13 cellular contexts compared by ENCODE assay signal in the genomic region with DNA sequence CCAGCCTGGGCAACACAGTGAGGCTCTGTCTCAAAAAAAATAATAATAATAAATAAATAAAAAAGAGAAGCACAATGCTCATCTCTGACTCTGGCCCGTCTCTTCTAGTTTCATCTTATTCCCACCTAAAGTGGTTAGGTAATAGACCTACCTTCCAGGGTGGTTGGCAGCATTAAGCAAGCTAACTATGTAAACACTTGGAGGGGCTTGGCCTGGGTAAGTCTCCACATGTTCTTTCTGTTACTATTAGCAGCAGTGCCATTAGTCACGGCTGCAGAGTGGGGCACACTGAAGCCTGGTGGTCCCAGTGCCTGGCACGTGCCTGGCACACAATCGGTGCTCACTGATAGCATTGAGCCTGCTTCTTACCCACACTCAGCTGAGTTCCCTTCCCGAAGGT. TPM values are rescaled to one million over a fixed set of nuclear protein-coding genes. Genes with fewer than 3 reads are reported as not detected.
DNase-seq lines count a peak whose midpoint lies in the region; ATAC-seq and TF ChIP-seq lines count a peak whose summit lies in the region.
"Not testable (repeated sequence)": the region's sequence is repeated elsewhere in the genome, so short reads cannot be mapped to it uniquely, and the experiment has no call there.
"Had no signal": no experiment of that assay in that cellular context is flagged by ENCODE, and none has a peak within 500 bp of the region (broad histone marks: within the 10 kb centered on the region; RNA-seq: fewer than 3 reads in every experiment).

No MANE protein-coding gene starts in this region.

- H3K4me1 Mint-ChIP-seq in CD8-positive, alpha-beta T cell (ENCODE audit: low read depth) = peaks cover 40% of the 10 kb centered on the region
- H3K4me1 Mint-ChIP-seq in activated CD8-positive, alpha-beta T cell treated with anti-CD3 and anti-CD28 coated beads for 36 hours (ENCODE audit: low read depth) = peaks cover 34% of the 10 kb centered on the region
- peaks cover 14% of the 10 kb centered on the region for H3K4me1 Mint-ChIP-seq in activated T-cell treated with anti-CD3 and anti-CD28 coated beads, Interleukin-2, amount 50 U/mL, for 24 hours (ENCODE audit: low read depth)
- peaks cover 28% of the 10 kb centered on the region for H3K4me1 Mint-ChIP-seq in activated naive CD8-positive, alpha-beta T cell treated with anti-CD3 and anti-CD28 coated beads for 36 hours
- peaks cover 18% of the 10 kb centered on the region for H3K4me1 Mint-ChIP-seq in central memory CD8-positive, alpha-beta T cell
- H3K4me1 Mint-ChIP-seq in stimulated activated naive CD8-positive, alpha-beta T cell treated with anti-CD3 and anti-CD28 coated beads, Interleukin-15, Interleukin-2, amounts not matched to agents 100 ng/mL and 50 ng/mL, for 24 hours (ENCODE audit: low read depth) = peaks cover 39% of the 10 kb centered on the region

- H3K27me3 ChIP-seq in CD8-positive, alpha-beta T cell (ENCODE audit: insufficient read depth, low read length); lower lobe of right lung (ENCODE audit: low read depth); upper lobe of right lung: not testable (repeated sequence)

- POLR2A ChIA-PET in CD8-positive, alpha-beta T cell (lab: Charles Lee) = interaction anchor here (1.9 kb wide), 1 partner anchor 32 kb away, joined by 6 read pairs; no protein-coding TSS in a partner anchor
- POLR2A ChIA-PET in activated CD8-positive, alpha-beta T cell treated with anti-CD3 and anti-CD28 coated beads for 36 hours (lab: Charles Lee) = interaction anchor here (1.1 to 1.5 kb wide), 2 partner anchors 43 to 48 kb away, joined by 3 to 5 read pairs; no protein-coding TSS in a partner anchor

- intact Hi-C loops in CD8-positive, alpha-beta T cell (cut with DNase I, micrococcal nuclease) = loop anchor here (2.0 to 5.0 kb wide), 2 partner anchors 49 to 50 kb away; no protein-coding TSS in a partner anchor
- intact Hi-C loops in activated CD8-positive, alpha-beta T cell treated with anti-CD3 and anti-CD28 coated beads for 36 hours (cut with micrococcal nuclease); lower lobe of right lung (cut with DNase I); upper lobe of right lung (cut with DNase I): not testable (repeated sequence)

- ATAC-seq in CD8-positive, alpha-beta T cell; activated CD8-positive, alpha-beta T cell treated with anti-CD3 and anti-CD28 coated beads for 36 hours; central memory CD8-positive, alpha-beta T cell (replicated peaks; ENCODE audit: extremely low read depth, poor library complexity, severe bottlenecking): not testable (repeated sequence)
- ATAC-seq in lower lobe of right lung = peak; percentile 52 to 63
- ATAC-seq in upper lobe of right lung = peak; percentile 59

- not testable (repeated sequence) for TF ChIP-seq CTCF in CD8-positive, alpha-beta T cell (IDR thresholded peaks at IDR 0.05); activated CD8-positive, alpha-beta T cell treated with anti-CD3 and anti-CD28 coated beads for 36 hours (IDR thresholded peaks at IDR 0.05); lower lobe of right lung (IDR thresholded peaks at IDR 0.05); upper lobe of right lung (IDR thresholded peaks at IDR 0.05)

- H3K4me1 ChIP-seq in CD8-positive, alpha-beta T cell (ENCODE audit: insufficient read depth, low read length) = peaks cover 12% of the 10 kb centered on the region
- H3K4me1 ChIP-seq in lower lobe of right lung, upper lobe of right lung: not testable (repeated sequence)

- not testable (repeated sequence) for H3K9me3 Mint-ChIP-seq in CD8-positive, alpha-beta T cell; activated CD8-positive, alpha-beta T cell treated with anti-CD3 and anti-CD28 coated beads for 36 hours; activated T-cell treated with anti-CD3 and anti-CD28 coated beads, Interleukin-2, amount 50 U/mL, for 24 hours; activated naive CD8-positive, alpha-beta T cell treated with anti-CD3 and anti-CD28 coated beads for 36 hours; central memory CD8-positive, alpha-beta T cell; stimulated activated naive CD8-positive, alpha-beta T cell treated with anti-CD3 and anti-CD28 coated beads, Interleukin-15, Interleukin-2, amounts not matched to agents 100 ng/mL and 50 ng/mL, for 24 hours

- H3K27ac ChIP-seq in CD8-positive, alpha-beta T cell (ENCODE audit: low read depth, low read length); lower lobe of right lung; upper lobe of right lung: not testable (repeated sequence)

- peaks cover 46% of the 10 kb centered on the region for H3K36me3 Mint-ChIP-seq in CD8-positive, alpha-beta T cell
- H3K36me3 Mint-ChIP-seq in activated CD8-positive, alpha-beta T cell treated with anti-CD3 and anti-CD28 coated beads for 36 hours (ENCODE audit: low read depth) = peaks cover 57% of the 10 kb centered on the region
- peaks cover 29% of the 10 kb centered on the region for H3K36me3 Mint-ChIP-seq in activated T-cell treated with anti-CD3 and anti-CD28 coated beads, Interleukin-2, amount 50 U/mL, for 24 hours (ENCODE audit: low read depth)
- peaks cover 45% of the 10 kb centered on the region for H3K36me3 Mint-ChIP-seq in activated naive CD8-positive, alpha-beta T cell treated with anti-CD3 and anti-CD28 coated beads for 36 hours
- peaks cover 29% of the 10 kb centered on the region for H3K36me3 Mint-ChIP-seq in central memory CD8-positive, alpha-beta T cell (ENCODE audit: insufficient read depth)
- H3K36me3 Mint-ChIP-seq in stimulated activated naive CD8-positive, alpha-beta T cell treated with anti-CD3 and anti-CD28 coated beads, Interleukin-15, Interleukin-2, amounts not matched to agents 100 ng/mL and 50 ng/mL, for 24 hours (ENCODE audit: low read depth) = peaks cover 17% of the 10 kb centered on the region

- DNase-seq in CD8-positive, alpha-beta T cell; activated CD8-positive, alpha-beta T cell treated with anti-CD3 and anti-CD28 coated beads for 36 hours; activated T-cell treated with anti-CD3 and anti-CD28 coated beads, Interleukin-2, amount 50 U/mL, for 24 hours; activated naive CD8-positive, alpha-beta T cell treated with anti-CD3 and anti-CD28 coated beads for 36 hours; central memory CD8-positive, alpha-beta T cell (ENCODE audit: low spot score in 2 of 2); lower lobe of right lung: not testable (repeated sequence)
- DNase-seq in upper lobe of right lung = peak; percentile 43

- peak overlapping the region; percentile 94 for H3K27ac Mint-ChIP-seq in CD8-positive, alpha-beta T cell
- H3K27ac Mint-ChIP-seq in activated CD8-positive, alpha-beta T cell treated with anti-CD3 and anti-CD28 coated beads for 36 hours = peak overlapping the region; percentile 92
- H3K27ac Mint-ChIP-seq in activated T-cell treated with anti-CD3 and anti-CD28 coated beads, Interleukin-2, amount 50 U/mL, for 24 hours = peak overlapping the region; percentile 78
- peak overlapping the region; percentile 86 for H3K27ac Mint-ChIP-seq in activated naive CD8-positive, alpha-beta T cell treated with anti-CD3 and anti-CD28 coated beads for 36 hours
- H3K27ac Mint-ChIP-seq in central memory CD8-positive, alpha-beta T cell (ENCODE audit: low read depth) = peak overlapping the region; percentile 77
- H3K27ac Mint-ChIP-seq in stimulated activated naive CD8-positive, alpha-beta T cell treated with anti-CD3 and anti-CD28 coated beads, Interleukin-15, Interleukin-2, amounts not matched to agents 100 ng/mL and 50 ng/mL, for 24 hours = peak overlapping the region; percentile 81

- H3K36me3 ChIP-seq in CD8-positive, alpha-beta T cell (ENCODE audit: insufficient read depth, low read length); lower lobe of right lung; upper lobe of right lung: not testable (repeated sequence)

- CTCF ChIA-PET in CD8-positive, alpha-beta T cell (lab: Charles Lee) = not testable (repeated sequence)
- CTCF ChIA-PET in activated CD8-positive, alpha-beta T cell treated with anti-CD3 and anti-CD28 coated beads for 36 hours (lab: Charles Lee) = interaction anchor here (1.9 kb wide), 1 partner anchor 49 kb away, joined by 9 read pairs; no protein-coding TSS in a partner anchor

- peak overlapping the region; percentile 84 for H3K4me3 Mint-ChIP-seq in CD8-positive, alpha-beta T cell
- H3K4me3 Mint-ChIP-seq in activated CD8-positive, alpha-beta T cell treated with anti-CD3 and anti-CD28 coated beads for 36 hours = peak overlapping the region; percentile 98
- H3K4me3 Mint-ChIP-seq in activated T-cell treated with anti-CD3 and anti-CD28 coated beads, Interleukin-2, amount 50 U/mL, for 24 hours = peak overlapping the region; percentile 44
- H3K4me3 Mint-ChIP-seq in activated naive CD8-positive, alpha-beta T cell treated with anti-CD3 and anti-CD28 coated beads for 36 hours = peak overlapping the region; percentile 78
- H3K4me3 Mint-ChIP-seq in central memory CD8-positive, alpha-beta T cell = peak overlapping the region; percentile 89
- H3K4me3 Mint-ChIP-seq in stimulated activated naive CD8-positive, alpha-beta T cell treated with anti-CD3 and anti-CD28 coated beads, Interleukin-15, Interleukin-2, amounts not matched to agents 100 ng/mL and 50 ng/mL, for 24 hours = peak overlapping the region; percentile 73

- H3K4me3 ChIP-seq in CD8-positive, alpha-beta T cell (ENCODE audit: low read depth, low read length); lower lobe of right lung; upper lobe of right lung: not testable (repeated sequence)

- H3K27me3 Mint-ChIP-seq in CD8-positive, alpha-beta T cell (ENCODE audit: low read depth); activated CD8-positive, alpha-beta T cell treated with anti-CD3 and anti-CD28 coated beads for 36 hours; activated naive CD8-positive, alpha-beta T cell treated with anti-CD3 and anti-CD28 coated beads for 36 hours; central memory CD8-positive, alpha-beta T cell; stimulated activated naive CD8-positive, alpha-beta T cell treated with anti-CD3 and anti-CD28 coated beads, Interleukin-15, Interleukin-2, amounts not matched to agents 100 ng/mL and 50 ng/mL, for 24 hours: not testable (repeated sequence)
- H3K27me3 Mint-ChIP-seq in activated T-cell treated with anti-CD3 and anti-CD28 coated beads, Interleukin-2, amount 50 U/mL, for 24 hours = peaks cover 10% of the 10 kb centered on the region

- not testable (repeated sequence) for H3K9me3 ChIP-seq in CD8-positive, alpha-beta T cell (ENCODE audit: low read length); lower lobe of right lung; upper lobe of right lung

RNA-seq across cellular contexts. Expression of a gene that starts 4.0 kb away (rescaled TPM):
- total RNA-seq in CD8-positive, alpha-beta T cell = 100 to 1,000 TPM; 281 to 283 TPM
- 100 to 1,000 TPM; 319 to 321 TPM for total RNA-seq in activated CD8-positive, alpha-beta T cell treated with anti-CD3 and anti-CD28 coated beads for 36 hours
- 100 to 1,000 TPM; 260 to 268 TPM for total RNA-seq in activated naive CD8-positive, alpha-beta T cell treated with anti-CD3 and anti-CD28 coated beads for 36 hours
- 1.5 TPM for total RNA-seq in lower lobe of right lung
- 2.1 TPM for total RNA-seq in upper lobe of right lung
- total RNA-seq: B cell, Calu3, Daoy, G401, H4 had no signal

Comparison
In these comparisons a context has a peak if more than half of its experiments do, and no peak if none do; other contexts are left out.
1. H3K4me3 Mint-ChIP-seq: peak in every context shown above with its lines; median percentile 98 in activated CD8-positive, alpha-beta T cell treated with anti-CD3 and anti-CD28 coated beads for 36 hours; 89 in central memory CD8-positive, alpha-beta T cell; 84 in CD8-positive, alpha-beta T cell; 78 in activated naive CD8-positive, alpha-beta T cell treated with anti-CD3 and anti-CD28 coated beads for 36 hours; 73 in stimulated activated naive CD8-positive, alpha-beta T cell treated with anti-CD3 and anti-CD28 coated beads, Interleukin-15, Interleukin-2, amounts not matched to agents 100 ng/mL and 50 ng/mL, for 24 hours; 44 in activated T-cell treated with anti-CD3 and anti-CD28 coated beads, Interleukin-2, amount 50 U/mL, for 24 hours.
2. RNA of a gene that starts 4.0 kb away (total RNA-seq): 319 to 321 TPM in activated CD8-positive, alpha-beta T cell treated with anti-CD3 and anti-CD28 coated beads for 36 hours, 281 to 283 TPM in CD8-positive, alpha-beta T cell and 260 to 268 TPM in activated naive CD8-positive, alpha-beta T cell treated with anti-CD3 and anti-CD28 coated beads for 36 hours; 2.1 TPM in upper lobe of right lung (single experiment) and 1.5 TPM in lower lobe of right lung (single experiment); every median in the first group is over 10 times any median in the second.
3. Peak in every context shown above with its lines, with median percentiles within 50 percentile points of each other: H3K27ac Mint-ChIP-seq.